ENCODE assay signal across 26 cellular contexts in genomic region chr15:71821547-71822129, GRCh38. TPM values are rescaled to one million over a fixed set of nuclear protein-coding genes. Genes with fewer than 3 reads are reported as not detected.
A peak's percentile ranks its signal among the peaks of the same experiment; 100 is the strongest.
DNase-seq lines count a peak whose midpoint lies in the region; ATAC-seq, FAIRE-seq and TF ChIP-seq lines count a peak whose summit lies in the region.
"Had no signal": no experiment of that assay in that cellular context is flagged by ENCODE, and none has a peak within 500 bp of the region (broad histone marks: within the 10 kb centered on the region; RNA-seq: fewer than 3 reads in every experiment).

No MANE protein-coding gene starts in this region.

- H3K4me1 ChIP-seq in liver (ENCODE audit: control insufficient read depth in 4 of 4, insufficient read depth in 4 of 4, low read length in 3 of 4) (no peaks in the 10 kb centered on the region), HepG2 (ENCODE audit: insufficient read depth, low read length) (no peaks in the 10 kb centered on the region), K562 (replicated peaks in 1 of 2; ENCODE audit: control insufficient read depth in 2 of 2, insufficient read depth in 2 of 2, low read length in 2 of 2) (no peaks in the 10 kb centered on the region), esophagus muscularis mucosa (no peaks in the 10 kb centered on the region)
- H3K4me1 ChIP-seq: BE2C; BLaER1 treated with 17β-estradiol and CSF1 and Interleukin-3, amounts not matched to agents 10 nM and 100 nM had no signal

- in situ Hi-C loops in HepG2 (cut with HindIII; ENCODE audit: extremely low pct_ligation_motif_present, low pct_unique_long_range_greater_than_20kb), result no loop called here
- in situ Hi-C loops in K562 (cut with MboI), result no loop called here

- H3K27ac ChIP-seq in liver (ENCODE audit: low read depth in 1 of 2, low read length in 2 of 2) (no peak overlapping the region), HepG2 (ENCODE audit: extremely low read length, insufficient read depth, low read length) (no peak overlapping the region), K562 (ENCODE audit: extremely low read depth, low read depth, low read length) (no peak overlapping the region), esophagus muscularis mucosa (replicated peaks in 1 of 4) (no peak overlapping the region)
- H3K27ac ChIP-seq: 22Rv1; BLaER1 treated with 17β-estradiol and CSF1 and Interleukin-3, amounts not matched to agents 10 nM and 100 nM had no signal

- H3K9ac ChIP-seq in liver (ENCODE audit: low read depth in 1 of 2, low read length in 2 of 2) (no peak overlapping the region), HepG2 (ENCODE audit: insufficient read depth, low read depth, low read length) (no peak overlapping the region), K562 (ENCODE audit: insufficient read depth in 1 of 2, low read depth in 2 of 2, low read length in 2 of 2) (no peak overlapping the region)
- H3K9ac ChIP-seq: BLaER1 treated with 17β-estradiol and CSF1 and Interleukin-3, amounts not matched to agents 10 nM and 100 nM had no signal

- H3K4me3 ChIP-seq in liver (ENCODE audit: low read depth in 1 of 3, low read length in 3 of 3), result peak overlapping the region in 2 of 3 donors; percentile 16 to 42
- no peak overlapping the region for H3K4me3 ChIP-seq in HepG2 (replicated peaks in 1 of 3; ENCODE audit: insufficient read depth in 1 of 3, low read depth in 2 of 3, low read length in 3 of 3)
- H3K4me3 ChIP-seq in K562, result no peak overlapping the region
- no peak overlapping the region for H3K4me3 ChIP-seq in esophagus muscularis mucosa
- H3K4me3 ChIP-seq: GM12878 had no signal

- POLR2A ChIA-PET in HepG2 (lab: Yijun Ruan, JAX), result no interaction called here
- POLR2A ChIA-PET in K562 (lab: Yijun Ruan, JAX), result no interaction called here
- POLR2A ChIA-PET in activated CD4-positive, alpha-beta memory T cell treated with anti-CD3 and anti-CD28 coated beads, Interleukin-2, amount 10 ng/mL, durations not matched to agents 7 days and 5 days (lab: Charles Lee), result no interaction called here

- H3K27me3 ChIP-seq in liver (ENCODE audit: control insufficient read depth in 4 of 4, insufficient read depth in 4 of 4, low read length in 3 of 4) (no peaks in the 10 kb centered on the region), HepG2 (ENCODE audit: control insufficient read depth in 1 of 2, insufficient read depth in 2 of 2, low read length in 2 of 2) (no peaks in the 10 kb centered on the region), K562 (ENCODE audit: control insufficient read depth in 2 of 2, insufficient read depth in 2 of 2, low read length in 2 of 2) (peaks cover 4 to 15% of the 10 kb centered on the region in 2 experiments; a peak in 2 of 5 replicates), esophagus muscularis mucosa (no peaks in the 10 kb centered on the region)
- H3K27me3 ChIP-seq: BE2C; BLaER1 treated with 17β-estradiol and CSF1 and Interleukin-3, amounts not matched to agents 10 nM and 100 nM had no signal

- H3K4me2 ChIP-seq in HepG2 (ENCODE audit: low read depth, low read length) (no peak overlapping the region), K562 (ENCODE audit: insufficient read depth, low read length) (no peak overlapping the region)
- H3K4me2 ChIP-seq: BLaER1 treated with 17β-estradiol and CSF1 and Interleukin-3, amounts not matched to agents 10 nM and 100 nM had no signal

- TF ChIP-seq POLR2A in HepG2 (IDR thresholded peaks at IDR 0.05; ENCODE audit: insufficient read depth in 1 of 2, low read depth in 2 of 2, low read length in 2 of 2) (no peak), K562 (conservative IDR thresholded peaks at IDR 0.05) (no peak), esophagus muscularis mucosa (IDR thresholded peaks at IDR 0.05; ENCODE audit: low read depth) (no peak)

- no peak overlapping the region for H3K27ac Mint-ChIP-seq in activated CD4-positive, alpha-beta memory T cell treated with anti-CD3 and anti-CD28 coated beads, Interleukin-2, amount 10 ng/mL, durations not matched to agents 7 days and 5 days
- H3K27ac Mint-ChIP-seq: CD14-positive monocyte; CD4-positive, alpha-beta T cell; CD8-positive, alpha-beta memory T cell; HFFc6 had no signal

- H3K36me3 ChIP-seq in liver (ENCODE audit: control insufficient read depth in 4 of 4, insufficient read depth in 3 of 4, low read depth in 1 of 4, low read length in 3 of 4) (peaks cover 1 to 26% (median 18%) of the 10 kb centered on the region in 4 donors), HepG2 (replicated peaks in 1 of 2; ENCODE audit: control insufficient read depth in 1 of 2, insufficient read depth in 2 of 2, low read length in 2 of 2) (no peaks in the 10 kb centered on the region; a peak in 1 of 5 replicates), K562 (ENCODE audit: control insufficient read depth, insufficient read depth, low read length) (no peaks in the 10 kb centered on the region), esophagus muscularis mucosa (peaks cover 17 to 52% (median 39%) of the 10 kb centered on the region in 4 donors)

- no peaks in the 10 kb centered on the region for H3K27me3 Mint-ChIP-seq in activated CD4-positive, alpha-beta memory T cell treated with anti-CD3 and anti-CD28 coated beads, Interleukin-2, amount 10 ng/mL, durations not matched to agents 7 days and 5 days
- H3K27me3 Mint-ChIP-seq: CD4-positive, alpha-beta T cell had no signal

- H3K9me3 Mint-ChIP-seq in activated CD4-positive, alpha-beta memory T cell treated with anti-CD3 and anti-CD28 coated beads, Interleukin-2, amount 10 ng/mL, durations not matched to agents 7 days and 5 days, result peaks cover 38% of the 10 kb centered on the region

- H3K4me1 Mint-ChIP-seq in activated CD4-positive, alpha-beta memory T cell treated with anti-CD3 and anti-CD28 coated beads, Interleukin-2, amount 10 ng/mL, durations not matched to agents 7 days and 5 days, result no peaks in the 10 kb centered on the region
- H3K4me1 Mint-ChIP-seq: CD14-positive monocyte; CD8-positive, alpha-beta memory T cell had no signal

- H3K9me3 ChIP-seq in liver (ENCODE audit: control insufficient read depth in 4 of 4, low read length in 3 of 4) (peaks cover 17 to 42% (median 30%) of the 10 kb centered on the region in 4 donors), HepG2 (ENCODE audit: low read length) (peaks cover 21% of the 10 kb centered on the region; the same call in 1 of the 2 replicates), K562 (replicated peaks; ENCODE audit: control insufficient read depth, insufficient read depth, low read depth, low read length) (0 out of 2 replicates have a peak, but pooled peaks cover 3% of the 10 kb centered on the region), esophagus muscularis mucosa (peaks cover 0 to 11% (median 7%) of the 10 kb centered on the region in 4 donors)

- intact Hi-C loops in HepG2 (cut with micrococcal nuclease; ENCODE audit: unreplicated experiment) (no loop called here), K562 (cut with micrococcal nuclease) (no loop called here), esophagus muscularis mucosa (cut with DNase I) (no loop called here)

- H2AFZ ChIP-seq in HepG2 (ENCODE audit: low read length) (no peak overlapping the region), K562 (ENCODE audit: low read depth, low read length) (no peak overlapping the region)

- FAIRE-seq in HepG2 (lab: Jason Lieb, UNC), result no peak
- FAIRE-seq in K562 (lab: Jason Lieb, UNC), result no peak
- FAIRE-seq: A204.1, D721Med, GM12878, GM18507 had no signal

- H4K20me1 ChIP-seq in HepG2 (ENCODE audit: insufficient read depth, low read length) (no peaks in the 10 kb centered on the region), K562 (replicated peaks; ENCODE audit: control insufficient read depth, insufficient read depth, low read length) (no peaks in the 10 kb centered on the region)
- H4K20me1 ChIP-seq: BLaER1 treated with 17β-estradiol and CSF1 and Interleukin-3, amounts not matched to agents 10 nM and 100 nM had no signal

- peaks cover 25% of the 10 kb centered on the region for H3K36me3 Mint-ChIP-seq in activated CD4-positive, alpha-beta memory T cell treated with anti-CD3 and anti-CD28 coated beads, Interleukin-2, amount 10 ng/mL, durations not matched to agents 7 days and 5 days (ENCODE audit: low read depth)

- no peaks in the 10 kb centered on the region for H3K79me2 ChIP-seq in HepG2 (ENCODE audit: insufficient read depth, low read length)
- no peaks in the 10 kb centered on the region for H3K79me2 ChIP-seq in K562 (ENCODE audit: control insufficient read depth, insufficient read depth, low read length)

- no peaks in the 10 kb centered on the region for H3K9me1 ChIP-seq in K562 (ENCODE audit: control insufficient read depth, insufficient read depth, low read length)

- ATAC-seq in HepG2, result no peak
- no peak for ATAC-seq in K562
- ATAC-seq in GM21360 (IDR thresholded peaks at IDR 0.05; ENCODE audit: unreplicated experiment), result no peak
- ATAC-seq: GM12878 had no signal

- WGBS in liver, result 90% methylated on average over 5 of the region's 5 CpGs
- WGBS in HepG2 (ENCODE audit: low lambda C conversion rate), result 67% methylated on average over 5 of the region's 5 CpGs
- WGBS in K562 (ENCODE audit: insufficient coverage, low coverage, missing lambda C conversion rate), result 4% methylated on average over 5 of the region's 5 CpGs
- 88% methylated on average over 5 of the region's 5 CpGs for WGBS in esophagus muscularis mucosa

- TF ChIP-seq CTCF in liver (IDR thresholded peaks at IDR 0.05; ENCODE audit: low read depth, low read length, missing input control), result no peak
- no peak for TF ChIP-seq CTCF in HepG2 (CRISPR knock-in tag; IDR thresholded peaks at IDR 0.05)
- TF ChIP-seq CTCF in K562 (IDR thresholded peaks at IDR 0.05 in 2 of 3, conservative IDR thresholded peaks at IDR 0.05 in 1 of 3; ENCODE audit: insufficient read depth in 2 of 3, low read depth in 1 of 3, low read length in 3 of 3), result no peak
- TF ChIP-seq CTCF in esophagus muscularis mucosa (IDR thresholded peaks at IDR 0.05), result no peak

- H3K4me3 Mint-ChIP-seq in activated CD4-positive, alpha-beta memory T cell treated with anti-CD3 and anti-CD28 coated beads, Interleukin-2, amount 10 ng/mL, durations not matched to agents 7 days and 5 days, result no peak overlapping the region
- H3K4me3 Mint-ChIP-seq: CD14-positive monocyte; CD4-positive, alpha-beta T cell; CD8-positive, alpha-beta memory T cell; HFFc6 had no signal

- TF ChIP-seq EP300 in HepG2 (IDR thresholded peaks at IDR 0.05; ENCODE audit: low read depth in 2 of 2, low read length in 2 of 2) (no peak), HepG2 (CRISPR knock-in tag; IDR thresholded peaks at IDR 0.05; ENCODE audit: borderline replicate concordance) (no peak), K562 (IDR thresholded peaks at IDR 0.05; ENCODE audit: low read length) (no peak), esophagus muscularis mucosa (IDR thresholded peaks at IDR 0.05) (no peak)

- DNase-seq in HepG2 (ENCODE audit: low spot score) (no peak), K562 (ENCODE audit: extremely low read depth in 1 of 4, low spot score in 3 of 4) (no peak), esophagus muscularis mucosa (ENCODE audit: extremely low spot score) (peak; percentile 39)
- no peak for DNase-seq in activated CD4-positive, alpha-beta memory T cell treated with anti-CD3 and anti-CD28 coated beads, Interleukin-2, amount 10 ng/mL, durations not matched to agents 7 days and 5 days
- DNase-seq: ACHN; AML-193; BE2C; CD4-positive, alpha-beta T cell; CD8-positive, alpha-beta memory T cell; DMS 273 treated with DMSO at 0.1 percent for 48 hours; DMS79; EL; GDM1; GOT3; H7; HCEC 1CT; HFFc6 had no signal

- BruUV-seq in HepG2 (replicated peaks; lab: Mats Ljungman, UMichigan) (no TSS peak), K562 (replicated peaks; lab: Mats Ljungman, UMichigan) (no TSS peak)

- TF ChIP-seq RAD21 in liver (IDR thresholded peaks at IDR 0.05), result no peak
- no peak for TF ChIP-seq RAD21 in HepG2 (CRISPR knock-in tag; IDR thresholded peaks at IDR 0.05)
- no peak for TF ChIP-seq RAD21 in K562 (CRISPR knock-in tag; conservative IDR thresholded peaks at IDR 0.05 in 1 of 2, IDR thresholded peaks at IDR 0.05 in 1 of 2)

- CTCF ChIA-PET in HepG2 (lab: Yijun Ruan, JAX; ENCODE audit: low intra/inter-chr PET ratio, low total read pairs) (no interaction called here), K562 (lab: Yijun Ruan, JAX; ENCODE audit: low intra/inter-chr PET ratio) (no interaction called here)
- CTCF ChIA-PET in activated CD4-positive, alpha-beta memory T cell treated with anti-CD3 and anti-CD28 coated beads, Interleukin-2, amount 10 ng/mL, durations not matched to agents 7 days and 5 days (lab: Charles Lee), result no interaction called here

RNA-seq across cellular contexts. Expression of gene NR2E3, which starts 11.3 kb away (rescaled TPM):
- total RNA-seq in liver, result under 1 TPM in 1 of 2 donors, not detected in 1; 0.17 TPM
- under 1 TPM in 1 of 2 donors, not detected in 1; 0.18 TPM for polyA plus RNA-seq in liver
- not detected in 2 replicates for total RNA-seq in HepG2 (2016; rRNA removed; fragmentation: Illumina TruSeq; extraction: Trizol)
- total RNA-seq in HepG2 (2016; cell fraction: cytosol; rRNA removed; fragmentation: Illumina TruSeq; extraction: Trizol; ENCODE audit: low read depth), result not detected in 2 replicates
- not detected in 2 replicates for total RNA-seq in HepG2 (2016; cell fraction: insoluble cytoplasmic fraction; rRNA removed; fragmentation: Illumina TruSeq; extraction: Trizol)
- total RNA-seq in HepG2 (2016; cell fraction: membrane; rRNA removed; fragmentation: Illumina TruSeq; extraction: Trizol), result not detected in 2 replicates
- total RNA-seq in HepG2 (2016; cell fraction: nucleus; rRNA removed; fragmentation: Illumina TruSeq; extraction: Trizol), result not detected in 2 replicates
- not detected in 2 replicates for polyA plus RNA-seq in HepG2 (2011; rRNA removed)
- not detected in 2 replicates for polyA plus RNA-seq in HepG2 (2011; cell fraction: cytosol; rRNA removed)
- not detected in 2 replicates for polyA plus RNA-seq in HepG2 (2011; cell fraction: nucleus; rRNA removed)
- not detected in 2 replicates for polyA plus RNA-seq in HepG2 (2012)
- polyA plus RNA-seq in HepG2 (2016; cell fraction: cytosol; fragmentation: Illumina TruSeq; extraction: Trizol; ENCODE audit: low read depth), result not detected in 2 replicates
- not detected in 2 replicates for polyA plus RNA-seq in HepG2 (2016; cell fraction: insoluble cytoplasmic fraction; fragmentation: Illumina TruSeq; extraction: Trizol; ENCODE audit: low read depth)
- not detected in 2 replicates for polyA plus RNA-seq in HepG2 (2016; cell fraction: membrane; fragmentation: Illumina TruSeq; extraction: Trizol; ENCODE audit: low read depth)
- not detected in 2 replicates for polyA plus RNA-seq in HepG2 (2016; cell fraction: nucleus; fragmentation: Illumina TruSeq; extraction: Trizol; ENCODE audit: insufficient read depth, low read depth)
- polyA minus RNA-seq in HepG2 (2011; rRNA and poly(A)+ RNA removed; ENCODE audit: low replicate concordance), result 0.35 TPM in 1 of 2 replicates, not detected in the other
- not detected in 2 replicates for polyA minus RNA-seq in HepG2 (2011; cell fraction: cytosol; rRNA and poly(A)+ RNA removed)
- polyA minus RNA-seq in HepG2 (2011; cell fraction: nucleus; rRNA and poly(A)+ RNA removed), result not detected in 2 replicates
- not detected in 2 replicates for total RNA-seq in K562 (2011; cell fraction: chromatin; rRNA removed; ENCODE audit: low replicate concordance)
- not detected in 2 replicates for total RNA-seq in K562 (2011; cell fraction: nucleolus; rRNA removed)
- total RNA-seq in K562 (2011; cell fraction: nucleoplasm; rRNA removed), result not detected in 2 replicates
- not detected in 2 replicates for total RNA-seq in K562 (2014; rRNA removed)
- total RNA-seq in K562 (2014; rRNA removed; fragmentation: Illumina TruSeq; extraction: Trizol), result not detected in 2 replicates
- total RNA-seq in K562 (2015; rRNA removed; fragmentation: Illumina TruSeq; extraction: Trizol), result not detected in 2 replicates
- not detected in 2 replicates for total RNA-seq in K562 (2021)
- polyA plus RNA-seq in K562 (2011; rRNA removed), result not detected in 2 replicates
- not detected in 2 replicates for polyA plus RNA-seq in K562 (2011; cell fraction: cytosol; rRNA removed)
- polyA plus RNA-seq in K562 (2011; cell fraction: nucleus; rRNA removed), result not detected in 2 replicates
- polyA plus RNA-seq in K562 (2012), result not detected in 2 replicates
- polyA plus RNA-seq in K562 (2014; fragmentation: Illumina TruSeq; extraction: Trizol), result not detected in 2 replicates
- not detected for polyA plus RNA-seq in K562 (2014; fragmentation: Nextera tagmentation; extraction: Ambion mirVana)
- polyA plus RNA-seq in K562 (2014; rRNA removed), result not detected in 2 replicates
- not detected in 2 replicates for polyA minus RNA-seq in K562 (2011; rRNA and poly(A)+ RNA removed)
- polyA minus RNA-seq in K562 (2011; cell fraction: cytosol; rRNA and poly(A)+ RNA removed), result not detected in 2 replicates
- not detected in 2 replicates for polyA minus RNA-seq in K562 (2011; cell fraction: nucleus; rRNA and poly(A)+ RNA removed)
- not detected for total RNA-seq in esophagus muscularis mucosa
- total RNA-seq in activated CD4-positive, alpha-beta memory T cell treated with anti-CD3 and anti-CD28 coated beads, Interleukin-2, amount 10 ng/mL, durations not matched to agents 7 days and 5 days, result not detected
- total RNA-seq: CD4-positive, alpha-beta T cell; CD8-positive, alpha-beta memory T cell; GM12878; HFFc6 had no signal
- polyA plus RNA-seq: CD14-positive monocyte; CD8-positive, alpha-beta memory T cell had no signal

Comparison
In these comparisons a context has a peak if more than half of its experiments do, and no peak if none do; other contexts are left out.
1. H3K4me3 ChIP-seq: peak in liver (2 of 3); none in HepG2 (0 of 3), K562 (single experiment) and esophagus muscularis mucosa (0 of 4).